ENCODE assay signal across 1 cellular context in genomic region chr16:77093999-77094398, GRCh38.
TF ChIP-seq lines count a peak whose summit lies in the region.

No MANE protein-coding gene starts in this region.

TF ChIP-seq in GM23338, 12 proteins besides CTCF, POLR2A, EP300 and RAD21:
- TF ChIP-seq ZNF462 (CRISPR knock-in tag; IDR thresholded peaks at IDR 0.05) (no peak), ZNF114 (CRISPR knock-in tag; IDR thresholded peaks at IDR 0.05) (no peak), ZNF331 (CRISPR knock-in tag; IDR thresholded peaks at IDR 0.05; ENCODE audit: low read depth) (no peak), NANOG (IDR thresholded peaks at IDR 0.05; ENCODE audit: borderline replicate concordance) (no peak), JUNB (IDR thresholded peaks at IDR 0.05; ENCODE audit: unreplicated experiment) (no peak), EZH2 (IDR thresholded peaks at IDR 0.05; ENCODE audit: low read depth, unreplicated experiment) (no peak), POLR2AphosphoS5 (IDR thresholded peaks at IDR 0.05; ENCODE audit: low read depth) (no peak), EZH2phosphoT487 (IDR thresholded peaks at IDR 0.05; ENCODE audit: unreplicated experiment) (no peak), STAT1 (IDR thresholded peaks at IDR 0.05; ENCODE audit: unreplicated experiment) (no peak), CREB1 (CRISPR knock-in tag; IDR thresholded peaks at IDR 0.05; ENCODE audit: low read depth) (no peak), REST (IDR thresholded peaks at IDR 0.05; ENCODE audit: unreplicated experiment) (no peak), ETS1 (IDR thresholded peaks at IDR 0.05) (no peak)
